10 cellular contexts compared by ENCODE assay signal in genomic region chr9:95773061-95773433, GRCh38.
A peak's percentile ranks its signal among the peaks of the same experiment; 100 is the strongest.
DNase-seq lines count a peak whose midpoint lies in the region; ATAC-seq and TF ChIP-seq lines count a peak whose summit lies in the region.
"Had no signal": no experiment of that assay in that cellular context is flagged by ENCODE, and none has a peak within 500 bp of the region (broad histone marks: within the 10 kb centered on the region; RNA-seq: fewer than 3 reads in every experiment).

No MANE protein-coding gene starts in this region.

- H3K27ac Mint-ChIP-seq in activated naive CD8-positive, alpha-beta T cell treated with anti-CD3 and anti-CD28 coated beads for 36 hours, result peak overlapping the region; percentile 69
- no peak overlapping the region for H3K27ac Mint-ChIP-seq in stimulated activated naive B cell treated with anti-CD40 and anti-IgM and Interleukin-4, amounts not matched to agents 10 μg/mL and 1 μg/mL and 100 μg/mL, for 72 hours

- no peak for TF ChIP-seq EP300 in gastroesophageal sphincter (IDR thresholded peaks at IDR 0.05)
- no peak for TF ChIP-seq EP300 in stomach (IDR thresholded peaks at IDR 0.05)

- H4K20me1 ChIP-seq in GM23248 (ENCODE audit: insufficient read depth), result no peaks in the 10 kb centered on the region

- H3K4me1 ChIP-seq in GM23248 (ENCODE audit: insufficient read depth) (no peaks in the 10 kb centered on the region), gastroesophageal sphincter (peaks cover 0 to 33% (median 15%) of the 10 kb centered on the region in 3 donors), stomach (peaks cover 8 to 47% (median 25%) of the 10 kb centered on the region in 4 donors), BE2C (peaks cover 5% of the 10 kb centered on the region; the same call in 1 of the 2 replicates)

- ATAC-seq in gastroesophageal sphincter, result no peak
- no peak for ATAC-seq in stimulated activated naive B cell treated with anti-CD40 and anti-IgM and Interleukin-4, amounts not matched to agents 10 μg/mL and 1 μg/mL and 100 μg/mL, for 72 hours (replicated peaks)

- H3K9me2 ChIP-seq in GM23248 (ENCODE audit: insufficient read depth), result no peaks in the 10 kb centered on the region

- no peak overlapping the region for H2AFZ ChIP-seq in GM23248

- peaks cover 49% of the 10 kb centered on the region for H3K27me3 ChIP-seq in GM23248 (replicated peaks; ENCODE audit: insufficient read depth)
- no peaks in the 10 kb centered on the region for H3K27me3 ChIP-seq in gastroesophageal sphincter
- H3K27me3 ChIP-seq in stomach, result no peaks in the 10 kb centered on the region
- no peaks in the 10 kb centered on the region for H3K27me3 ChIP-seq in BE2C

- no peak for TF ChIP-seq CTCF in gastroesophageal sphincter (IDR thresholded peaks at IDR 0.05)
- no peak for TF ChIP-seq CTCF in stomach (IDR thresholded peaks at IDR 0.05)
- no peak for TF ChIP-seq CTCF in BE2C (IDR thresholded peaks at IDR 0.05; ENCODE audit: low read depth, low read length)
- no peak for TF ChIP-seq CTCF in lower leg skin (IDR thresholded peaks at IDR 0.05)

- TF ChIP-seq POLR2A in gastroesophageal sphincter (IDR thresholded peaks at IDR 0.05) (no peak), stomach (IDR thresholded peaks at IDR 0.05) (no peak), lower leg skin (IDR thresholded peaks at IDR 0.05) (no peak)

- peaks cover 10% of the 10 kb centered on the region for H3K27me3 Mint-ChIP-seq in activated naive CD8-positive, alpha-beta T cell treated with anti-CD3 and anti-CD28 coated beads for 36 hours
- H3K27me3 Mint-ChIP-seq in stimulated activated naive B cell treated with anti-CD40 and anti-IgM and Interleukin-4, amounts not matched to agents 10 μg/mL and 1 μg/mL and 100 μg/mL, for 72 hours, result peaks cover 50 to 65% of the 10 kb centered on the region in 2 donors

- H3K36me3 Mint-ChIP-seq in activated naive CD8-positive, alpha-beta T cell treated with anti-CD3 and anti-CD28 coated beads for 36 hours, result no peaks in the 10 kb centered on the region
- H3K36me3 Mint-ChIP-seq in stimulated activated naive B cell treated with anti-CD40 and anti-IgM and Interleukin-4, amounts not matched to agents 10 μg/mL and 1 μg/mL and 100 μg/mL, for 72 hours, result no peaks in the 10 kb centered on the region

- peak; percentile 48 for DNase-seq in GM23248
- no peak for DNase-seq in activated naive CD8-positive, alpha-beta T cell treated with anti-CD3 and anti-CD28 coated beads for 36 hours
- DNase-seq in stomach, result no peak
- DNase-seq in activated CD4-positive, alpha-beta T cell treated with anti-CD3 and anti-CD28 coated beads, Interleukin-2, amount 50 U/mL, for 4 hours, result no peak
- DNase-seq in BE2C, result no peak
- no peak for DNase-seq in stimulated activated naive B cell treated with anti-CD40 and anti-IgM and Interleukin-4, amounts not matched to agents 10 μg/mL and 1 μg/mL and 100 μg/mL, for 72 hours
- DNase-seq in lower leg skin (ENCODE audit: low spot score in 2 of 2), result no peak
- DNase-seq: COR-L47, KG1 had no signal

- H3K4me3 Mint-ChIP-seq in activated naive CD8-positive, alpha-beta T cell treated with anti-CD3 and anti-CD28 coated beads for 36 hours, result peak overlapping the region; percentile 64
- H3K4me3 Mint-ChIP-seq in stimulated activated naive B cell treated with anti-CD40 and anti-IgM and Interleukin-4, amounts not matched to agents 10 μg/mL and 1 μg/mL and 100 μg/mL, for 72 hours, result no peak overlapping the region

- no peaks in the 10 kb centered on the region for H3K9me3 Mint-ChIP-seq in activated naive CD8-positive, alpha-beta T cell treated with anti-CD3 and anti-CD28 coated beads for 36 hours
- H3K9me3 Mint-ChIP-seq in stimulated activated naive B cell treated with anti-CD40 and anti-IgM and Interleukin-4, amounts not matched to agents 10 μg/mL and 1 μg/mL and 100 μg/mL, for 72 hours, result no peaks in the 10 kb centered on the region

- no peaks in the 10 kb centered on the region for H3K9me3 ChIP-seq in GM23248 (ENCODE audit: low read depth)
- H3K9me3 ChIP-seq in gastroesophageal sphincter, result no peaks in the 10 kb centered on the region
- H3K9me3 ChIP-seq in stomach, result no peaks in the 10 kb centered on the region
- no peaks in the 10 kb centered on the region for H3K9me3 ChIP-seq in BE2C

- no peaks in the 10 kb centered on the region for H3K79me2 ChIP-seq in GM23248 (ENCODE audit: insufficient read depth)

- no peak overlapping the region for H3K4me2 ChIP-seq in GM23248 (ENCODE audit: unreplicated experiment)

- peaks cover 13% of the 10 kb centered on the region for H3K4me1 Mint-ChIP-seq in activated naive CD8-positive, alpha-beta T cell treated with anti-CD3 and anti-CD28 coated beads for 36 hours
- H3K4me1 Mint-ChIP-seq in stimulated activated naive B cell treated with anti-CD40 and anti-IgM and Interleukin-4, amounts not matched to agents 10 μg/mL and 1 μg/mL and 100 μg/mL, for 72 hours, result peaks cover 0 to 2% of the 10 kb centered on the region in 2 donors

- H3K36me3 ChIP-seq in GM23248 (ENCODE audit: low read depth), result no peaks in the 10 kb centered on the region
- H3K36me3 ChIP-seq in gastroesophageal sphincter, result no peaks in the 10 kb centered on the region
- no peaks in the 10 kb centered on the region for H3K36me3 ChIP-seq in stomach
- no peaks in the 10 kb centered on the region for H3K36me3 ChIP-seq in BE2C

- H3K9ac ChIP-seq in GM23248, result no peak overlapping the region

- intact Hi-C loops in stomach (cut with DNase I; ENCODE audit: low total_unique reads) (no loop called here), lower leg skin (cut with DNase I; ENCODE audit: low total_unique reads) (no loop called here)

- 47 to 48% methylated on average over 4 of the region's 4 CpGs for WGBS in GM23248 (ENCODE audit: low coverage in 1 of 2, low lambda C conversion rate in 2 of 2, missing lambda C conversion rate in 2 of 2), 2 experiments
- 39 to 65% methylated on average over 4 of the region's 4 CpGs for WGBS in gastroesophageal sphincter (ENCODE audit: low coverage in 1 of 2), 2 donors
- WGBS in stomach, 5 donors, result 55 to 85% (median 73%) methylated on average over 4 of the region's 4 CpGs
- 65 to 66% methylated on average over 4 of the region's 4 CpGs for WGBS in lower leg skin, 2 donors

- no peak overlapping the region for H3K27ac ChIP-seq in GM23248
- peak overlapping the region in 3 of 4 donors; percentile 72 to 77 (median 74) for H3K27ac ChIP-seq in gastroesophageal sphincter
- peak overlapping the region; percentile 66 to 85 (median 79) for H3K27ac ChIP-seq in stomach

- H3K4me3 ChIP-seq in GM23248 (no peak overlapping the region), gastroesophageal sphincter (no peak overlapping the region), stomach (no peak overlapping the region), BE2C (ENCODE audit: low read depth, low read length) (no peak overlapping the region), lower leg skin (ENCODE audit: low read depth, poor library complexity, severe bottlenecking) (no peak overlapping the region)

- no peaks in the 10 kb centered on the region for H3F3A ChIP-seq in GM23248 (ENCODE audit: insufficient read depth)

- in situ Hi-C loops in GM23248 (cut with MboI), result no loop called here
